Comparison of ENCODE assay signal across 8 cellular contexts in the genomic region with DNA sequence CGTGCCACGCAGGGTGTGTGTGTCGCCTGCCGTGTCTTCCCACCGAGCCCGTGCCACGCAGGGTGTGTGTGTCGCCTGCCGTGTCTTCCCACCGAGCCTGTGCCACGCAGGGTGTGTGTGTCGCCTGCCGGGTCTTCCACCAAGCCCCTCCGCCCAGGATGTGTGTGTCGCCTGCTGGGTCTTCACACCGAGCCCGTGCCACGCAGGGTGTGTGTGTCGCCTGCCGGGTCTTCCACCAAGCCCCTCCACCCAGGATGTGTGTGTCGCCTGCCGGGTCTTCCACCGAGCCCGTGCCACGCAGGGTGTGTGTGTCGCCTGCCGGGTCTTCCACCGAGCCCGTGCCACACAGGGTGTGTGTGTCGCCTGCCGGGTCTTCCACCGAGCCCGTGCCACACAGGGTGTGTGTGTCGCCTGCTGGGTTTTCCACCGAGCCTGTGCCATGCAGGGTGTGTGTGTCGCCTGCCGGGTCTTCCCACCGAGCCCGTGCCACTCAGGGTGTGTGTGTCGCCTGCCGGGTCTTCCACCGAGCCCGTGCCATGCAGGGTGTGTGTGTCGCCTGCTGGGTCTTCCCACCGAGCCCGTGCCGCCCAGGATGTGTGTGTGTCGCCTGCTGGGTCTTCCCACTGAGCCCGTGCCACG.
DNase-seq lines count a peak whose midpoint lies in the region; ATAC-seq, FAIRE-seq and TF ChIP-seq lines count a peak whose summit lies in the region.
"Not testable (repeated sequence)": the region's sequence is repeated elsewhere in the genome, so short reads cannot be mapped to it uniquely, and the experiment has no call there.

No MANE protein-coding gene starts in this region.

- not testable (repeated sequence) for H4K20me1 ChIP-seq in GM12878 (ENCODE audit: control insufficient read depth, insufficient read depth)

- 0 out of 2 replicates have a peak overlapping the region, but pooled peaks have one; percentile 9 for H3K4me3 ChIP-seq in GM12878
- H3K4me3 ChIP-seq in left ventricle myocardium inferior: not testable (repeated sequence)
- peak overlapping the region; percentile 22 for H3K4me3 ChIP-seq in naive thymus-derived CD4-positive, alpha-beta T cell (ENCODE audit: low read length)

- CTCF ChIA-PET in CD4-positive, alpha-beta T cell (lab: Charles Lee): interaction anchor here (1.1 kb wide), 1 partner anchor 301 kb away, joined by 3 read pairs; no protein-coding TSS in a partner anchor
- CTCF ChIA-PET in activated CD4-positive, alpha-beta T cell treated with anti-CD3 and anti-CD28 coated beads for 36 hours (lab: Charles Lee): interaction anchor here (1.2 to 1.7 kb wide), 6 partner anchors 10 to 422 kb away, joined by 3 to 6 read pairs (median 4); no protein-coding TSS in a partner anchor
- CTCF ChIA-PET in GM12878 (lab: Yijun Ruan, JAX): interaction anchor here (0.6 to 1.5 kb wide), 5 partner anchors 13 to 270 kb away, joined by 3 to 15 read pairs (median 3); no protein-coding TSS in a partner anchor
- CTCF ChIA-PET in naive thymus-derived CD4-positive, alpha-beta T cell (lab: Charles Lee): not testable (repeated sequence)

- H3K9ac ChIP-seq in GM12878 (ENCODE audit: control insufficient read depth, insufficient read depth, low read length): peak overlapping the region; percentile 42; the same call in 1 of the 2 replicates

- not testable (repeated sequence) for H3K27me3 ChIP-seq in CD4-positive, alpha-beta T cell (ENCODE audit: control insufficient read depth, insufficient read depth, low read length); GM12878 (replicated peaks in 1 of 2; ENCODE audit: control insufficient read depth in 2 of 2, insufficient read depth in 2 of 2, low read length in 1 of 2); left ventricle myocardium inferior (ENCODE audit: low read depth); naive thymus-derived CD4-positive, alpha-beta T cell (ENCODE audit: control insufficient read depth in 2 of 2, insufficient read depth in 2 of 2, low read length in 2 of 2)

- H3K36me3 ChIP-seq in KOPT-K1 (ENCODE audit: insufficient read depth, low read length) (peaks cover 67% of the 10 kb centered on the region), left ventricle myocardium inferior (peaks cover 23% of the 10 kb centered on the region)
- not testable (repeated sequence) for H3K36me3 ChIP-seq in GM12878 (ENCODE audit: control insufficient read depth in 2 of 2, insufficient read depth in 2 of 2, low read length in 1 of 2)
- peaks cover 0 to 26% (median 5%) of the 10 kb centered on the region in 3 experiments for H3K36me3 ChIP-seq in naive thymus-derived CD4-positive, alpha-beta T cell (ENCODE audit: control insufficient read depth in 2 of 3, insufficient read depth in 3 of 3, low read length in 3 of 3)

- TF ChIP-seq CTCF in CD4-positive, alpha-beta T cell (IDR thresholded peaks at IDR 0.05); GM12878 (IDR thresholded peaks at IDR 0.05 in 2 of 3, conservative IDR thresholded peaks at IDR 0.05 in 1 of 3; ENCODE audit: control insufficient read depth in 2 of 3, extremely low read depth in 1 of 3, insufficient read depth in 1 of 3, low read depth in 3 of 3, low read length in 3 of 3); left ventricle myocardium inferior (IDR thresholded peaks at IDR 0.05; ENCODE audit: borderline replicate concordance): not testable (repeated sequence)

- SMC1A ChIA-PET in GM12878 (lab: Charles Lee; ENCODE audit: uncharacterized antibody, unreplicated experiment): interaction anchor here (1.1 to 2.1 kb wide), 7 partner anchors 12 to 140 kb away, joined by 3 to 22 read pairs (median 4); no protein-coding TSS in a partner anchor

- H3K4me1 ChIP-seq in GM12878 (ENCODE audit: control insufficient read depth, insufficient read depth, low read length) (peaks cover 21% of the 10 kb centered on the region), left ventricle myocardium inferior (peaks cover 40% of the 10 kb centered on the region)
- peaks cover 21 to 40% of the 10 kb centered on the region in 2 donors for H3K4me1 ChIP-seq in naive thymus-derived CD4-positive, alpha-beta T cell (ENCODE audit: control insufficient read depth in 2 of 2, insufficient read depth in 2 of 2, low read length in 2 of 2)

- H3K79me2 ChIP-seq in GM12878 (ENCODE audit: control insufficient read depth, insufficient read depth, low read length): not testable (repeated sequence)

- H3K4me1 Mint-ChIP-seq in CD4-positive, alpha-beta T cell (ENCODE audit: low read depth): peaks cover 50% of the 10 kb centered on the region
- peaks cover 74% of the 10 kb centered on the region for H3K4me1 Mint-ChIP-seq in activated CD4-positive, alpha-beta T cell treated with anti-CD3 and anti-CD28 coated beads for 36 hours
- peaks cover 61% of the 10 kb centered on the region for H3K4me1 Mint-ChIP-seq in activated T-helper 1 cell treated with anti-CD3 and anti-CD28 coated beads, Interleukin-12 subunit alpha, Interleukin-12 subunit beta, Interleukin-2, Interleukin-4 antibody, amounts not matched to agents 30 ng/mL and 10 ng/mL and 1 ng/mL, durations not matched to agents 14 hours and 24 hours and 36 hours (ENCODE audit: low read depth)
- peaks cover 36 to 61% (median 51%) of the 10 kb centered on the region in 7 donors for H3K4me1 Mint-ChIP-seq in naive thymus-derived CD4-positive, alpha-beta T cell
- H3K4me1 Mint-ChIP-seq in stimulated activated naive CD8-positive, alpha-beta T cell treated with anti-CD3 and anti-CD28 coated beads, Interleukin-15, Interleukin-2, amounts not matched to agents 100 ng/mL and 50 ng/mL, for 24 hours (ENCODE audit: low read depth): peaks cover 73% of the 10 kb centered on the region

- not testable (repeated sequence) for TF ChIP-seq EP300 in GM12878 (IDR thresholded peaks at IDR 0.05; ENCODE audit: borderline replicate concordance in 1 of 2, control insufficient read depth in 1 of 2, low read depth in 2 of 2, low read length in 2 of 2)

- FAIRE-seq in GM12878 (lab: Jason Lieb, UNC): not testable (repeated sequence)

- H3K27me3 Mint-ChIP-seq in CD4-positive, alpha-beta T cell; activated CD4-positive, alpha-beta T cell treated with anti-CD3 and anti-CD28 coated beads for 36 hours; activated T-helper 1 cell treated with anti-CD3 and anti-CD28 coated beads, Interleukin-12 subunit alpha, Interleukin-12 subunit beta, Interleukin-2, Interleukin-4 antibody, amounts not matched to agents 30 ng/mL and 10 ng/mL and 1 ng/mL, durations not matched to agents 14 hours and 24 hours and 36 hours (ENCODE audit: insufficient read depth); naive thymus-derived CD4-positive, alpha-beta T cell; stimulated activated naive CD8-positive, alpha-beta T cell treated with anti-CD3 and anti-CD28 coated beads, Interleukin-15, Interleukin-2, amounts not matched to agents 100 ng/mL and 50 ng/mL, for 24 hours: not testable (repeated sequence)

- intact Hi-C loops in CD4-positive, alpha-beta T cell (cut with DNase I, micrococcal nuclease); left ventricle myocardium inferior (cut with micrococcal nuclease): not testable (repeated sequence)
- intact Hi-C loops in activated CD4-positive, alpha-beta T cell treated with anti-CD3 and anti-CD28 coated beads for 36 hours (cut with DNase I, micrococcal nuclease): loop anchor here (1.0 to 5.0 kb wide), 8 partner anchors 15 to 155 kb away; no protein-coding TSS in a partner anchor
- intact Hi-C loops in activated T-helper 1 cell treated with anti-CD3 and anti-CD28 coated beads, Interleukin-12 subunit alpha, Interleukin-12 subunit beta, Interleukin-2, Interleukin-4 antibody, amounts not matched to agents 30 ng/mL and 10 ng/mL and 1 ng/mL, durations not matched to agents 14 hours and 24 hours and 36 hours (cut with micrococcal nuclease): loop anchor here (1.0 to 5.0 kb wide), 9 partner anchors 8 to 416 kb away; no protein-coding TSS in a partner anchor
- intact Hi-C loops in GM12878 (cut with micrococcal nuclease; ENCODE audit: unreplicated experiment): loop anchor here (1.0 kb wide), 5 partner anchors 15 to 53 kb away; no protein-coding TSS in a partner anchor
- intact Hi-C loops in naive thymus-derived CD4-positive, alpha-beta T cell (cut with micrococcal nuclease): loop anchor here (1.0 kb wide), 3 partner anchors 15 to 43 kb away; no protein-coding TSS in a partner anchor

- H3K9me3 Mint-ChIP-seq in CD4-positive, alpha-beta T cell; activated CD4-positive, alpha-beta T cell treated with anti-CD3 and anti-CD28 coated beads for 36 hours (ENCODE audit: low read depth); activated T-helper 1 cell treated with anti-CD3 and anti-CD28 coated beads, Interleukin-12 subunit alpha, Interleukin-12 subunit beta, Interleukin-2, Interleukin-4 antibody, amounts not matched to agents 30 ng/mL and 10 ng/mL and 1 ng/mL, durations not matched to agents 14 hours and 24 hours and 36 hours; naive thymus-derived CD4-positive, alpha-beta T cell; stimulated activated naive CD8-positive, alpha-beta T cell treated with anti-CD3 and anti-CD28 coated beads, Interleukin-15, Interleukin-2, amounts not matched to agents 100 ng/mL and 50 ng/mL, for 24 hours: not testable (repeated sequence)

- RAD21 ChIA-PET in GM12878 (lab: Charles Lee; ENCODE audit: unreplicated experiment): interaction anchor here (1.0 to 1.8 kb wide), 6 partner anchors 16 to 139 kb away, joined by 3 to 11 read pairs (median 5); no protein-coding TSS in a partner anchor

- POLR2A ChIA-PET in CD4-positive, alpha-beta T cell (lab: Charles Lee): interaction anchor here (0.7 kb wide), 1 partner anchor 16 kb away, joined by 6 read pairs; no protein-coding TSS in a partner anchor
- POLR2A ChIA-PET in activated CD4-positive, alpha-beta T cell treated with anti-CD3 and anti-CD28 coated beads for 36 hours (lab: Charles Lee): interaction anchor here (0.6 to 1.5 kb wide), 9 partner anchors 10 to 149 kb away, joined by 3 to 21 read pairs (median 4); no protein-coding TSS in a partner anchor
- POLR2A ChIA-PET in GM12878 (lab: Charles Lee): interaction anchor here (1.8 kb wide), 1 partner anchor 33 kb away, joined by 12 read pairs; no protein-coding TSS in a partner anchor
- POLR2A ChIA-PET in naive thymus-derived CD4-positive, alpha-beta T cell (lab: Charles Lee): interaction anchor here (1.0 to 1.7 kb wide), 4 partner anchors 8 to 29 kb away, joined by 4 to 6 read pairs (median 4); no protein-coding TSS in a partner anchor

- peak overlapping the region; percentile 80 for H3K4me3 Mint-ChIP-seq in CD4-positive, alpha-beta T cell
- H3K4me3 Mint-ChIP-seq in activated CD4-positive, alpha-beta T cell treated with anti-CD3 and anti-CD28 coated beads for 36 hours: peak overlapping the region; percentile 51
- H3K4me3 Mint-ChIP-seq in activated T-helper 1 cell treated with anti-CD3 and anti-CD28 coated beads, Interleukin-12 subunit alpha, Interleukin-12 subunit beta, Interleukin-2, Interleukin-4 antibody, amounts not matched to agents 30 ng/mL and 10 ng/mL and 1 ng/mL, durations not matched to agents 14 hours and 24 hours and 36 hours: peak overlapping the region; percentile 65
- peak overlapping the region; percentile 70 to 96 (median 79) for H3K4me3 Mint-ChIP-seq in naive thymus-derived CD4-positive, alpha-beta T cell
- peak overlapping the region; percentile 73 for H3K4me3 Mint-ChIP-seq in stimulated activated naive CD8-positive, alpha-beta T cell treated with anti-CD3 and anti-CD28 coated beads, Interleukin-15, Interleukin-2, amounts not matched to agents 100 ng/mL and 50 ng/mL, for 24 hours

- peak overlapping the region; percentile 42 for H3K27ac Mint-ChIP-seq in CD4-positive, alpha-beta T cell
- peak overlapping the region; percentile 99 for H3K27ac Mint-ChIP-seq in activated CD4-positive, alpha-beta T cell treated with anti-CD3 and anti-CD28 coated beads for 36 hours
- peak overlapping the region; percentile 96 for H3K27ac Mint-ChIP-seq in activated T-helper 1 cell treated with anti-CD3 and anti-CD28 coated beads, Interleukin-12 subunit alpha, Interleukin-12 subunit beta, Interleukin-2, Interleukin-4 antibody, amounts not matched to agents 30 ng/mL and 10 ng/mL and 1 ng/mL, durations not matched to agents 14 hours and 24 hours and 36 hours
- peak overlapping the region; percentile 20 to 99 (median 86) for H3K27ac Mint-ChIP-seq in naive thymus-derived CD4-positive, alpha-beta T cell
- peak overlapping the region; percentile 98 for H3K27ac Mint-ChIP-seq in stimulated activated naive CD8-positive, alpha-beta T cell treated with anti-CD3 and anti-CD28 coated beads, Interleukin-15, Interleukin-2, amounts not matched to agents 100 ng/mL and 50 ng/mL, for 24 hours

- not testable (repeated sequence) for DNase-seq in CD4-positive, alpha-beta T cell; activated CD4-positive, alpha-beta T cell treated with anti-CD3 and anti-CD28 coated beads for 36 hours; activated T-helper 1 cell treated with anti-CD3 and anti-CD28 coated beads, Interleukin-12 subunit alpha, Interleukin-12 subunit beta, Interleukin-2, Interleukin-4 antibody, amounts not matched to agents 30 ng/mL and 10 ng/mL and 1 ng/mL, durations not matched to agents 14 hours and 24 hours and 36 hours (ENCODE audit: low spot score); GM12878 (ENCODE audit: low read depth, low spot score)
- peak; percentile 0 for DNase-seq in left ventricle myocardium inferior
- peak in 1 of 9 donors; percentile 41 for DNase-seq in naive thymus-derived CD4-positive, alpha-beta T cell

- not testable (repeated sequence) for H3K9me3 ChIP-seq in CD4-positive, alpha-beta T cell (ENCODE audit: control insufficient read depth, low read length); KOPT-K1 (ENCODE audit: insufficient read depth, low read length, poor library complexity, severe bottlenecking); GM12878 (replicated peaks; ENCODE audit: control insufficient read depth, insufficient read depth, low read length); left ventricle myocardium inferior (replicated peaks); naive thymus-derived CD4-positive, alpha-beta T cell (ENCODE audit: control insufficient read depth in 2 of 3, low read length in 3 of 3)

- not testable (repeated sequence) for H3K27ac ChIP-seq in CD4-positive, alpha-beta T cell (ENCODE audit: low read depth, low read length); left ventricle myocardium inferior (replicated peaks); naive thymus-derived CD4-positive, alpha-beta T cell (ENCODE audit: low read depth, low read length)
- H3K27ac ChIP-seq in KOPT-K1 (ENCODE audit: low read depth, low read length, poor library complexity, severe bottlenecking) (peak overlapping the region; percentile 27), GM12878 (ENCODE audit: control insufficient read depth, insufficient read depth) (peak overlapping the region; percentile 79)

- WGBS in GM12878 (ENCODE audit: insufficient coverage, insufficient replicate concordance, low lambda C conversion rate, missing lambda C conversion rate): 70% methylated on average over 46 of the region's 50 CpGs

- peak overlapping the region; percentile 58 for H3K4me2 ChIP-seq in GM12878 (ENCODE audit: control insufficient read depth, insufficient read depth)

- TF ChIP-seq RAD21 in GM12878 (IDR thresholded peaks at IDR 0.05; ENCODE audit: insufficient read depth, low read depth, low read length): not testable (repeated sequence)

- ATAC-seq in CD4-positive, alpha-beta T cell (ENCODE audit: poor library complexity); activated CD4-positive, alpha-beta T cell treated with anti-CD3 and anti-CD28 coated beads for 36 hours; GM12878; naive thymus-derived CD4-positive, alpha-beta T cell: not testable (repeated sequence)

- peaks cover 22% of the 10 kb centered on the region for H3K36me3 Mint-ChIP-seq in CD4-positive, alpha-beta T cell (ENCODE audit: low read depth)
- peaks cover 49% of the 10 kb centered on the region for H3K36me3 Mint-ChIP-seq in activated CD4-positive, alpha-beta T cell treated with anti-CD3 and anti-CD28 coated beads for 36 hours (ENCODE audit: low read depth)
- peaks cover 46% of the 10 kb centered on the region for H3K36me3 Mint-ChIP-seq in activated T-helper 1 cell treated with anti-CD3 and anti-CD28 coated beads, Interleukin-12 subunit alpha, Interleukin-12 subunit beta, Interleukin-2, Interleukin-4 antibody, amounts not matched to agents 30 ng/mL and 10 ng/mL and 1 ng/mL, durations not matched to agents 14 hours and 24 hours and 36 hours (ENCODE audit: low read depth)
- H3K36me3 Mint-ChIP-seq in naive thymus-derived CD4-positive, alpha-beta T cell: peaks cover 0 to 47% (median 18%) of the 10 kb centered on the region in 5 donors
- peaks cover 42% of the 10 kb centered on the region for H3K36me3 Mint-ChIP-seq in stimulated activated naive CD8-positive, alpha-beta T cell treated with anti-CD3 and anti-CD28 coated beads, Interleukin-15, Interleukin-2, amounts not matched to agents 100 ng/mL and 50 ng/mL, for 24 hours (ENCODE audit: low read depth)

- in situ Hi-C loops in GM12878 (cut with MboI): not testable (repeated sequence)

- not testable (repeated sequence) for BruUV-seq in GM12878 (replicated peaks; lab: Mats Ljungman, UMichigan)

- not testable (repeated sequence) for H2AFZ ChIP-seq in GM12878 (ENCODE audit: control insufficient read depth, low read depth, low read length)

- TF ChIP-seq POLR2A in GM12878 (IDR thresholded peaks at IDR 0.05; ENCODE audit: low read depth, low read length): not testable (repeated sequence)

Comparison
In these comparisons a context has a peak if more than half of its experiments do, and no peak if none do; other contexts are left out.
1. H3K27ac Mint-ChIP-seq: peak in every context shown above with its lines; median percentile 99 in activated CD4-positive, alpha-beta T cell treated with anti-CD3 and anti-CD28 coated beads for 36 hours; 98 in stimulated activated naive CD8-positive, alpha-beta T cell treated with anti-CD3 and anti-CD28 coated beads, Interleukin-15, Interleukin-2, amounts not matched to agents 100 ng/mL and 50 ng/mL, for 24 hours; 96 in activated T-helper 1 cell treated with anti-CD3 and anti-CD28 coated beads, Interleukin-12 subunit alpha, Interleukin-12 subunit beta, Interleukin-2, Interleukin-4 antibody, amounts not matched to agents 30 ng/mL and 10 ng/mL and 1 ng/mL, durations not matched to agents 14 hours and 24 hours and 36 hours; 86 in naive thymus-derived CD4-positive, alpha-beta T cell; 42 in CD4-positive, alpha-beta T cell.